Comparison of ENCODE assay signal across 8 cellular contexts in the genomic region with DNA sequence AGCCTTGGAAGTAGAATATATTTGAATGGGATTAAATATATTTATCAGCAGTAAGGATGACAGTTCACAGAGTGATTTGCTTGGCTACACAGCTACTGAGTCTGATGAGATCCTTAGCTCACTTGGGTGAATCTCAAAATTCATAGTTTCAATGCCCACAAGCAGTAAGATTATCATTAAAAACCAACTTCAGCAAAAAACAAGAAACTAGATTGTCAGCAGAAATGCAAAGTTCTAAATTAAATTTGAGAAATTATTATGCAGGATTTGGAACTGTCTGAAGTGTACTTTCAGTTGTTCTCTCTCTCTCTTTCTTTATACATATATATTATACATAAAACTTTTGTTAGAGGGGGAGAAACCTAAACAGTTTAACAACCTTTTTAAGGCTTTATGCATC.
"Had no signal": no experiment of that assay in that cellular context is flagged by ENCODE, and none has a peak within 500 bp of the region (broad histone marks: within the 10 kb centered on the region; RNA-seq: fewer than 3 reads in every experiment).

No MANE protein-coding gene starts in this region.

- FAIRE-seq: G401.6, GM12878, GM12891, GM12892, GM18507, GM19239 had no signal

- DNase-seq: GDM1, GF-D8 had no signal

- ATAC-seq: GM12878 had no signal

- H3K4me3 ChIP-seq: GM12878 had no signal
